Comparison of ENCODE assay signal across 1 cellular context in genomic region chr10:124792998-124793352, GRCh38.
TF ChIP-seq lines count a peak whose summit lies in the region.

No MANE protein-coding gene starts in this region.

TF ChIP-seq in WTC11, 78 proteins besides CTCF, POLR2A, EP300 and RAD21 (continued from another document):
- TF ChIP-seq TP53 (CRISPR knock-in tag; IDR thresholded peaks at IDR 0.05) (no peak), RELA (CRISPR knock-in tag; IDR thresholded peaks at IDR 0.05; ENCODE audit: borderline replicate concordance) (no peak), KAT7 (CRISPR knock-in tag; IDR thresholded peaks at IDR 0.05; ENCODE audit: borderline replicate concordance) (no peak), OVOL2 (CRISPR knock-in tag; IDR thresholded peaks at IDR 0.05; ENCODE audit: borderline replicate concordance) (no peak), ZNF512 (CRISPR knock-in tag; IDR thresholded peaks at IDR 0.05; ENCODE audit: borderline replicate concordance) (no peak), ZBTB43 (CRISPR knock-in tag; IDR thresholded peaks at IDR 0.05) (no peak), HMGA2 (CRISPR knock-in tag; IDR thresholded peaks at IDR 0.05) (no peak), FOXJ3 (CRISPR knock-in tag; IDR thresholded peaks at IDR 0.05; ENCODE audit: borderline replicate concordance) (no peak), ZBTB21 (CRISPR knock-in tag; IDR thresholded peaks at IDR 0.05; ENCODE audit: borderline replicate concordance) (no peak), NFYB (CRISPR knock-in tag; conservative IDR thresholded peaks at IDR 0.05; ENCODE audit: low read depth) (no peak), GTF2I (CRISPR knock-in tag; conservative IDR thresholded peaks at IDR 0.05) (no peak), FOXP1 (CRISPR knock-in tag; IDR thresholded peaks at IDR 0.05; ENCODE audit: borderline replicate concordance) (no peak), GRHL2 (CRISPR knock-in tag; IDR thresholded peaks at IDR 0.05; ENCODE audit: insufficient replicate concordance, severe bottlenecking) (no peak), RORB (CRISPR knock-in tag; IDR thresholded peaks at IDR 0.05) (no peak), ZNF263 (CRISPR knock-in tag; IDR thresholded peaks at IDR 0.05; ENCODE audit: low read depth) (no peak), MXD4 (CRISPR knock-in tag; IDR thresholded peaks at IDR 0.05; ENCODE audit: borderline replicate concordance) (no peak), E2F4 (CRISPR knock-in tag; IDR thresholded peaks at IDR 0.05; ENCODE audit: borderline replicate concordance, low read depth) (no peak), ETV6 (CRISPR knock-in tag; IDR thresholded peaks at IDR 0.05) (no peak)
